8 cellular contexts compared by ENCODE assay signal in the genomic region with DNA sequence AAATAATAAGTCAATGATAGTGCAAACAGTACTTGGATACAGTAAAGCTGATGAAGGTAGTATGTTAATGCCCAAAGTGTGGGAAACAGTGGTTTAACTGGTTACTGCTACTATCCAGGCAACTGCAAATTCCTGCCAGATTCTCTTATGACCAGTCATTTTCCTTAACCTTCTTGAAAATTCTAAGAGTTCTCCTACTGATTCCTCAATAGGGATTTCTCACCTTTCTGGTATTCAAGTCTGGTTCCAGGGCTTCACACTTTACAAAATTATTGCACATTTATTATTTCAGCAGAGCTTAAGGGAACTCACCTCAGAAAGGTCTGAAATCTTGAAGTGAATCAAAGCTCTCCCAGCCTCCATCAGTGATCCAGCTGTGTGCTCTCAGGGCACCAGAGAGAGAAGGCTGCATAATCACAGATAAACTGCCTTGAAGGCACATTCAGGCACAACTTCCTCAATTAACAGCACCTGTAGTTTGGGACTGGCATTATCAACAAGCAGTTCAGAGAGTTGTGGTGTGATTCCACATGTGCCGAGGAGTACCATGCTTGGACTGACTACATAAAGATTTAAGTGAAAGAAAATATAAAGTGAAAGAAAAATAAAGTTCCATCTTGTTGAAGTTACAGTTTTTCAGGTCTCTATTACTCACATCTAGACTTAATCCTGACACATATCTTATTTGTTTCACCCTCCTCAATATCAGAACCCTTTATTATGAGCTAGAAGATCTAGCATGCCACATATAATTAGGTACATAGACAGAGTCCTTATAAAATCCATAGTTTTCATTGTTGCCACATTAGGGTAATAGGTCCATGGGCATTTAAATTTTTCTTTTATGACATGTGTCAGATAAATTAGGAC. TPM values are rescaled to one million over a fixed set of nuclear protein-coding genes. Genes with fewer than 3 reads are reported as not detected.
DNase-seq lines count a peak whose midpoint lies in the region; ATAC-seq and TF ChIP-seq lines count a peak whose summit lies in the region.
"Had no signal": no experiment of that assay in that cellular context is flagged by ENCODE, and none has a peak within 500 bp of the region (broad histone marks: within the 10 kb centered on the region; RNA-seq: fewer than 3 reads in every experiment).

No MANE protein-coding gene starts in this region.

- H3K27ac ChIP-seq in trophoblast cell (ENCODE audit: low read depth, low read length) = peak overlapping the region; percentile 48
- H3K27ac ChIP-seq: heart right ventricle had no signal

- no peak overlapping the region for H3K4ac ChIP-seq in trophoblast cell (ENCODE audit: low read depth, low read length)

- no peak overlapping the region for H3K14ac ChIP-seq in trophoblast cell (ENCODE audit: low read length)

- no peak for TF ChIP-seq CTCF in cardiac fibroblast (IDR thresholded peaks at IDR 0.05; ENCODE audit: low read depth, low read length)

- H2AFZ ChIP-seq in trophoblast cell (ENCODE audit: insufficient read depth, low read length, poor library complexity) = no peak overlapping the region

- H2BK5ac ChIP-seq in trophoblast cell (ENCODE audit: low read depth, low read length, poor library complexity) = peak overlapping the region; percentile 79

- peaks cover 6% of the 10 kb centered on the region in 2 experiments for H3K4me1 ChIP-seq in trophoblast cell (ENCODE audit: control insufficient read depth in 1 of 2, insufficient read depth in 2 of 2, low read length in 2 of 2)

- no peak overlapping the region for H3K23ac ChIP-seq in trophoblast cell (ENCODE audit: low read length)

- ATAC-seq in GM19351 (IDR thresholded peaks at IDR 0.05; ENCODE audit: unreplicated experiment) = peak; percentile 43

- peak; percentile 51 for DNase-seq in NAMALWA (ENCODE audit: low spot score)
- DNase-seq in cardiac fibroblast (ENCODE audit: low read depth in 2 of 2) = peak; percentile 36 to 68
- DNase-seq in trophoblast cell = peak; percentile 60 to 92
- DNase-seq in SK-N-DZ (ENCODE audit: low spot score) = no peak
- DNase-seq in NCI-H345 (lab: John Stamatoyannopoulos, UW) = no peak
- DNase-seq in NCI-H1105 (lab: John Stamatoyannopoulos, UW) = no peak
- DNase-seq: heart right ventricle had no signal

- peak overlapping the region; percentile 74 for H2AK5ac ChIP-seq in trophoblast cell (ENCODE audit: low read length)

- peak overlapping the region; percentile 92 for H2BK12ac ChIP-seq in trophoblast cell (ENCODE audit: low read length)

- peaks cover 4% of the 10 kb centered on the region for H3K79me1 ChIP-seq in trophoblast cell (ENCODE audit: low read length)

- no peak overlapping the region for H4K8ac ChIP-seq in trophoblast cell (ENCODE audit: low read depth, low read length)

- H2BK120ac ChIP-seq in trophoblast cell (ENCODE audit: insufficient read depth, low read length, poor library complexity) = peak overlapping the region; percentile 72

- peak overlapping the region; percentile 70 for H4K12ac ChIP-seq in trophoblast cell (ENCODE audit: low read depth, low read length)

- H3K27me3 ChIP-seq in trophoblast cell (ENCODE audit: insufficient read depth, low read length) = no peaks in the 10 kb centered on the region
- H3K27me3 ChIP-seq: heart right ventricle had no signal

- WGBS in trophoblast cell (ENCODE audit: extremely low coverage, insufficient coverage, insufficient read length) = no CpG with 5 or more reads among the region's 1 CpG

- H3K36me3 ChIP-seq in trophoblast cell (ENCODE audit: control insufficient read depth in 1 of 2, insufficient read depth in 2 of 2, low read length in 2 of 2) = no peaks in the 10 kb centered on the region
- H3K36me3 ChIP-seq: heart right ventricle had no signal

- H3K9me3 ChIP-seq in trophoblast cell (ENCODE audit: insufficient read depth, low read depth, low read length) = no peaks in the 10 kb centered on the region
- H3K9me3 ChIP-seq: heart right ventricle had no signal

- H3K4me2 ChIP-seq in trophoblast cell (ENCODE audit: low read length) = no peak overlapping the region

- H3K18ac ChIP-seq in trophoblast cell (ENCODE audit: low read length) = peak overlapping the region; percentile 30

- no peak overlapping the region for H3K9ac ChIP-seq in trophoblast cell (ENCODE audit: low read length)

- H3K4me3 ChIP-seq in cardiac fibroblast (replicated peaks in 1 of 2; ENCODE audit: low read depth in 2 of 2, low read length in 2 of 2) (no peak overlapping the region), trophoblast cell (ENCODE audit: low read depth, low read length) (no peak overlapping the region)
- H3K4me3 ChIP-seq: heart right ventricle had no signal

- H4K91ac ChIP-seq in trophoblast cell (ENCODE audit: low read depth, low read length) = peak overlapping the region; percentile 47

- no peaks in the 10 kb centered on the region for H3K79me2 ChIP-seq in trophoblast cell (ENCODE audit: control insufficient read depth, insufficient read depth, low read length, poor library complexity)

RNA-seq across cellular contexts. Expression of gene TIPARP, which starts 59.5 kb away (rescaled TPM):
- 31.9 and 33.4 TPM in 2 replicates for polyA plus RNA-seq in trophoblast cell (2013)
- 5.9 and 6.3 TPM in 2 replicates for polyA plus RNA-seq in SK-N-DZ (2014; cell fraction: cytosol; rRNA removed)
- 2.7 and 3.4 TPM in 2 replicates for polyA plus RNA-seq in SK-N-DZ (2014; cell fraction: nucleus; rRNA removed)

RNA-seq across cellular contexts. Expression of gene SSR3, which starts 60.0 kb away (rescaled TPM):
- 329 and 336 TPM in 2 replicates for polyA plus RNA-seq in trophoblast cell (2013)
- 105 and 119 TPM in 2 replicates for polyA plus RNA-seq in SK-N-DZ (2014; cell fraction: cytosol; rRNA removed)
- 40.6 and 61.1 TPM in 2 replicates for polyA plus RNA-seq in SK-N-DZ (2014; cell fraction: nucleus; rRNA removed)

Comparison
In these comparisons a context has a peak if more than half of its experiments do, and no peak if none do; other contexts are left out.
1. DNase-seq: peak in NAMALWA (single experiment), cardiac fibroblast (2 of 2) and trophoblast cell (2 of 2); none in SK-N-DZ (single experiment), NCI-H345 (single experiment) and NCI-H1105 (single experiment).